In the genomic region with DNA sequence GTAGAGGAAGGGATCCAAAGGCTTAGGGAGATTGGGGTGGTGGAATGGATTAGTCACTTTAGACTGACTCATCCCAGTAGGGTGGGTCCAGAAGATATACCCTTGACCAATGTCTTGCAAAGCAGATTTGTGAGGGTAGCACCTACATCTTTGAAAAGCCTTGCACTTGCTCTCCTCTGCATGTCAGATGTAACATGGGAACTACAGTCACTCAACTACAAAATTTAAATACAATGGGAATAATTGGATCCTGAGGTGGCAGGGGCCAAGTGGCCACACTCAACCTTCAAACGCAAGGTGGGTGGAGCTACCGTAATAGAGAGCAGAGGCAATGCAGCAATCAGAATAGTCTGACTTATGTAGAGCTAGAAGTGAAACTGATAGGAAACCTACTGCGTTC, we compare ENCODE assay signal across 27 cellular contexts.
"Had no signal": no experiment of that assay in that cellular context is flagged by ENCODE, and none has a peak within 500 bp of the region (broad histone marks: within the 10 kb centered on the region; RNA-seq: fewer than 3 reads in every experiment).

No MANE protein-coding gene starts in this region.

- FAIRE-seq: RCC 7860 had no signal

- H3K4me2 ChIP-seq: PC-9 had no signal

- ATAC-seq: activated naive CD8-positive, alpha-beta T cell treated with anti-CD3 and anti-CD28 coated beads, Interleukin-2, amount 50 U/mL, for 24 hours had no signal

- H3K27ac ChIP-seq: PC-9, VCaP had no signal

- H3K4me3 ChIP-seq: PC-9 had no signal

- DNase-seq: activated B cell treated with CpG ODN at 0.5 μM for 24 hours; activated CD4-positive, alpha-beta memory T cell treated with anti-CD3 and anti-CD28 coated beads for 36 hours; activated CD4-positive, alpha-beta T cell treated with anti-CD3 and anti-CD28 coated beads for 4 hours; activated CD4-positive, alpha-beta T cell treated with anti-CD3 and anti-CD28 coated beads, Interleukin-2, amount 50 U/mL, for 1 hour; activated CD4-positive, CD25-positive, alpha-beta regulatory T cell treated with anti-CD3 and anti-CD28 coated beads, Interleukin-2, amount 50 U/mL, for 72 hours; activated CD8-positive, alpha-beta memory T cell treated with anti-CD3 and anti-CD28 coated beads, Interleukin-2, amount 50 U/mL, for 48 hours; activated effector memory CD4-positive, alpha-beta T cell treated with Interleukin-2 at 50 U/mL for 16 hours; activated naive CD4-positive, alpha-beta T cell treated with anti-CD3 and anti-CD28 coated beads, Interleukin-2, amount 10 ng/mL, durations not matched to agents 7 days and 5 days; activated naive CD8-positive, alpha-beta T cell treated with anti-CD3 and anti-CD28 coated beads, Interleukin-2, amount 50 U/mL, for 24 hours; activated T-cell treated with anti-CD3 and anti-CD28 coated beads, Interleukin-2, amount 50 U/mL, for 48 hours; anterior cingulate cortex; central memory CD4-positive, alpha-beta T cell; Karpas-422; NCI-H1105 treated with DMSO at 0.1 percent for 48 hours; NCI-H1436 treated with DMSO at 0.1 percent for 48 hours; NCI-H1694 treated with DMSO at 0.1 percent for 48 hours; NCI-H2029; NCI-H345; NCI-H524 treated with DMSO at 0.1 percent for 48 hours; PC-9; Right ventricle myocardium superior; SW 1271; T-helper 1 cell; T-helper 2 cell; T-helper 9 cell had no signal

- H2AFZ ChIP-seq: PC-9 had no signal
